In the genomic region with DNA sequence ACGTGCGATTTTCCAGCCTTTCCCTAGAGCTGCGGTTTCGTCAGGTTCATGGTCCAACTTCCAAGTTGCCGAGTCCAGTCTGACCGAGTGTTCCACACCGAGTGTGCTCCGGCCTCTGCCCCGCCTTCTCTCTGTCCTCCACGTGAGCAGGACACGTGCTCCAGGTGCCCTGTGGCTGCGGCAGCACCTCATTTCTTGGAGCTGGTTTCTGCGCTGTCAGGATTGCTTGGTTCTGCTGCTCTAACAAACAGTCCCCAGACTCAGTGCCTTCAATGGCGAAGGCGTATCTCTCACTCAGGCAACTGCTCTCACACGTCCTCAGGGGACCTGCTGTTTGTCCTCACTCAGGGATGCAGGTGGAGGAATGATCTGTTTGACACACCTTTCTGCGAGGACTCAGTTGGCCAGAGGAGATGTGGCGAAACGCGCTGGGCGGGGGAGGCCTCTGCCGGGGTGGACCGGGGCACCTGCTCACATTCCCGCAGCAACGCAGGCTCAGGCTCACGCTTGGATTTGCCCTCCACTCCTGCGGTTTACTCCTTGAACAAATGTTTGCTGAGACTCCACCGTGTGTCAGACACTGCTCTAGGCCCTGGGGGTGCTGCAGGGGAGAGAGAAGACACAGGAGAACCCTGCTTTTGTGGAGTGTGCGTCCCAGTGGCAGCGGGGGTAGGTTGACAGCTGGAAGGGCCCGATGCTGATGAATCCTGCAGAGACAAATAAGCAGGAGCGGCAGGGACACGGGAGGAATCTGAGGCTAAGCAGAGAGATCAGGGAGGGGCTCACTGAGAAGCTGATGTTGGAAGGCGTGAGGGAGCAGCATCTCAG, we compare ENCODE assay signal across 12 cellular contexts.
A peak's percentile ranks its signal among the peaks of the same experiment; 100 is the strongest.
DNase-seq lines count a peak whose midpoint lies in the region; ATAC-seq, FAIRE-seq and TF ChIP-seq lines count a peak whose summit lies in the region.
"Had no signal": no experiment of that assay in that cellular context is flagged by ENCODE, and none has a peak within 500 bp of the region (broad histone marks: within the 10 kb centered on the region; RNA-seq: fewer than 3 reads in every experiment).

No MANE protein-coding gene starts in this region.

- 0 out of 2 replicates have a peak overlapping the region, but pooled peaks have one; percentile 2 for H3K4me2 ChIP-seq in HepG2 (ENCODE audit: low read depth, low read length)

- no peaks in the 10 kb centered on the region for H4K20me1 ChIP-seq in HepG2 (ENCODE audit: insufficient read depth, low read length)

- TF ChIP-seq POLR2A in HepG2 (IDR thresholded peaks at IDR 0.05; ENCODE audit: insufficient read depth in 1 of 2, low read depth in 2 of 2, low read length in 2 of 2) (no peak), right lobe of liver (IDR thresholded peaks at IDR 0.05) (no peak)

- no peak overlapping the region for H3K9ac ChIP-seq in HepG2 (ENCODE audit: insufficient read depth, low read depth, low read length)

- in situ Hi-C loops in HepG2 (cut with HindIII; ENCODE audit: extremely low pct_ligation_motif_present, low pct_unique_long_range_greater_than_20kb) = no loop called here

- WGBS in HepG2 (ENCODE audit: low lambda C conversion rate) = 36% methylated on average over 19 of the region's 34 CpGs
- 44% methylated on average over 8 of the region's 34 CpGs for WGBS in right lobe of liver (ENCODE audit: insufficient coverage, low coverage, low lambda C conversion rate, missing lambda C conversion rate)

- H2AFZ ChIP-seq in HepG2 (ENCODE audit: low read length) = no peak overlapping the region

- H3K36me3 ChIP-seq in HepG2 (replicated peaks in 1 of 2; ENCODE audit: control insufficient read depth in 1 of 2, insufficient read depth in 2 of 2, low read length in 2 of 2) (no peaks in the 10 kb centered on the region), right lobe of liver (no peaks in the 10 kb centered on the region)

- H3K27me3 Mint-ChIP-seq in endothelial cell (ENCODE audit: unreplicated experiment) = peaks cover 22% of the 10 kb centered on the region
- H3K27me3 Mint-ChIP-seq: CD8-positive, alpha-beta memory T cell had no signal

- TF ChIP-seq CTCF in HepG2 (CRISPR knock-in tag; IDR thresholded peaks at IDR 0.05) (no peak), right lobe of liver (IDR thresholded peaks at IDR 0.05) (no peak), endothelial cell (IDR thresholded peaks at IDR 0.05; ENCODE audit: unreplicated experiment) (no peak)

- H3K4me1 ChIP-seq in HepG2 (ENCODE audit: insufficient read depth, low read length) (peaks cover 70% of the 10 kb centered on the region), right lobe of liver (no peaks in the 10 kb centered on the region)

- H3K79me2 ChIP-seq in HepG2 (ENCODE audit: insufficient read depth, low read length) = no peaks in the 10 kb centered on the region

- H3K27ac ChIP-seq in HepG2 (ENCODE audit: extremely low read length, insufficient read depth, low read length) = no peak overlapping the region
- no peak overlapping the region for H3K27ac ChIP-seq in right lobe of liver

- TF ChIP-seq EP300 in HepG2 (IDR thresholded peaks at IDR 0.05; ENCODE audit: low read depth in 2 of 2, low read length in 2 of 2) (no peak), HepG2 (CRISPR knock-in tag; IDR thresholded peaks at IDR 0.05; ENCODE audit: borderline replicate concordance) (peak; percentile 54; the same call in 1 of the 2 replicates)

- peak overlapping the region; percentile 31 for H3K4me3 Mint-ChIP-seq in endothelial cell (ENCODE audit: unreplicated experiment)

- ATAC-seq in HepG2 (no peak), right lobe of liver (no peak)

- no TSS peak for BruUV-seq in HepG2 (replicated peaks; lab: Mats Ljungman, UMichigan)

- H3K9me3 ChIP-seq in HepG2 (ENCODE audit: low read length) = peaks cover 3% of the 10 kb centered on the region; the same call in 1 of the 2 replicates
- H3K9me3 ChIP-seq in right lobe of liver = no peaks in the 10 kb centered on the region

- peaks cover 14% of the 10 kb centered on the region for H3K4me1 Mint-ChIP-seq in endothelial cell (ENCODE audit: unreplicated experiment)

- CTCF ChIA-PET in HepG2 (lab: Yijun Ruan, JAX; ENCODE audit: low intra/inter-chr PET ratio, low total read pairs) = no interaction called here

- no peaks in the 10 kb centered on the region for H3K9me3 Mint-ChIP-seq in endothelial cell (ENCODE audit: unreplicated experiment)

- intact Hi-C loops in HepG2 (cut with micrococcal nuclease; ENCODE audit: unreplicated experiment) (loop anchor here (10.0 kb wide), 1 partner anchor 48 kb away; no protein-coding TSS in a partner anchor), right lobe of liver (cut with DNase I) (no loop called here)

- peak; percentile 47 for DNase-seq in HepG2 (ENCODE audit: low spot score)
- no peak for DNase-seq in right lobe of liver
- peak; percentile 19 for DNase-seq in NCI-H82 treated with DMSO at 0.1 percent for 48 hours (lab: John Stamatoyannopoulos, UW; ENCODE audit: unreplicated experiment)
- no peak for DNase-seq in endothelial cell (ENCODE audit: low spot score)
- no peak for DNase-seq in activated CD4-positive, alpha-beta T cell treated with anti-CD3 and anti-CD28 coated beads, Interleukin-2, amount 50 U/mL, for 48 hours
- DNase-seq in NCI-H69 (lab: John Stamatoyannopoulos, UW) = no peak
- no peak for DNase-seq in T-helper 2 cell
- DNase-seq: CD8-positive, alpha-beta memory T cell; GF-D8; MV-4-11; NCI-H1417 treated with DMSO at 0.1 percent for 48 hours; NCI-H524 had no signal

- no peak for TF ChIP-seq RAD21 in HepG2 (CRISPR knock-in tag; IDR thresholded peaks at IDR 0.05)

- H3K27ac Mint-ChIP-seq in endothelial cell (ENCODE audit: unreplicated experiment) = no peak overlapping the region
- H3K27ac Mint-ChIP-seq: CD8-positive, alpha-beta memory T cell had no signal

- no peak overlapping the region for H3K4me3 ChIP-seq in HepG2 (replicated peaks in 1 of 3; ENCODE audit: insufficient read depth in 1 of 3, low read depth in 2 of 3, low read length in 3 of 3)
- H3K4me3 ChIP-seq in right lobe of liver = no peak overlapping the region

- H3K27me3 ChIP-seq in HepG2 (ENCODE audit: control insufficient read depth in 1 of 2, insufficient read depth in 2 of 2, low read length in 2 of 2) (peaks cover 4 to 24% of the 10 kb centered on the region in 2 experiments), right lobe of liver (no peaks in the 10 kb centered on the region)

- H3K36me3 Mint-ChIP-seq in endothelial cell (ENCODE audit: low read depth, unreplicated experiment) = peaks cover 11% of the 10 kb centered on the region
- H3K36me3 Mint-ChIP-seq: CD8-positive, alpha-beta memory T cell had no signal

- POLR2A ChIA-PET in HepG2 (lab: Yijun Ruan, JAX) = no interaction called here

- FAIRE-seq in HepG2 (lab: Jason Lieb, UNC) = no peak

TF ChIP-seq in HepG2, 621 proteins besides CTCF, POLR2A, EP300 and RAD21 (continues in another document):
- TF ChIP-seq, protein P1, sequence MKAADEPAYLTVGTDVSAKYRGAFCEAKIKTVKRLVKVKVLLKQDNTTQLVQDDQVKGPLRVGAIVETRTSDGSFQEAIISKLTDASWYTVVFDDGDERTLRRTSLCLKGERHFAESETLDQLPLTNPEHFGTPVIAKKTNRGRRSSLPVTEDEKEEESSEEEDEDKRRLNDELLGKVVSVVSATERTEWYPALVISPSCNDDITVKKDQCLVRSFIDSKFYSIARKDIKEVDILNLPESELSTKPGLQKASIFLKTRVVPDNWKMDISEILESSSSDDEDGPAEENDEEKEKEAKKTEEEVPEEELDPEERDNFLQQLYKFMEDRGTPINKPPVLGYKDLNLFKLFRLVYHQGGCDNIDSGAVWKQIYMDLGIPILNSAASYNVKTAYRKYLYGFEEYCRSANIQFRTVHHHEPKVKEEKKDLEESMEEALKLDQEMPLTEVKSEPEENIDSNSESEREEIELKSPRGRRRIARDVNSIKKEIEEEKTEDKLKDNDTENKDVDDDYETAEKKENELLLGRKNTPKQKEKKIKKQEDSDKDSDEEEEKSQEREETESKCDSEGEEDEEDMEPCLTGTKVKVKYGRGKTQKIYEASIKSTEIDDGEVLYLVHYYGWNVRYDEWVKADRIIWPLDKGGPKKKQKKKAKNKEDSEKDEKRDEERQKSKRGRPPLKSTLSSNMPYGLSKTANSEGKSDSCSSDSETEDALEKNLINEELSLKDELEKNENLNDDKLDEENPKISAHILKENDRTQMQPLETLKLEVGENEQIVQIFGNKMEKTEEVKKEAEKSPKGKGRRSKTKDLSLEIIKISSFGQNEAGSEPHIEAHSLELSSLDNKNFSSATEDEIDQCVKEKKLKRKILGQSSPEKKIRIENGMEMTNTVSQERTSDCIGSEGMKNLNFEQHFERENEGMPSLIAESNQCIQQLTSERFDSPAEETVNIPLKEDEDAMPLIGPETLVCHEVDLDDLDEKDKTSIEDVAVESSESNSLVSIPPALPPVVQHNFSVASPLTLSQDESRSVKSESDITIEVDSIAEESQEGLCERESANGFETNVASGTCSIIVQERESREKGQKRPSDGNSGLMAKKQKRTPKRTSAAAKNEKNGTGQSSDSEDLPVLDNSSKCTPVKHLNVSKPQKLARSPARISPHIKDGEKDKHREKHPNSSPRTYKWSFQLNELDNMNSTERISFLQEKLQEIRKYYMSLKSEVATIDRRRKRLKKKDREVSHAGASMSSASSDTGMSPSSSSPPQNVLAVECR (CRISPR knock-in tag; IDR thresholded peaks at IDR 0.05; ENCODE audit: borderline replicate concordance) = peak; percentile 69
- TF ChIP-seq SRY (CRISPR knock-in tag; IDR thresholded peaks at IDR 0.05) = peak; percentile 91
- peak; percentile 78 for TF ChIP-seq ZNF44 (CRISPR knock-in tag; IDR thresholded peaks at IDR 0.05)
- peak; percentile 87; the same call in 1 of the 2 replicates for TF ChIP-seq TOPORS (CRISPR knock-in tag; IDR thresholded peaks at IDR 0.05)
- peak; percentile 70 for TF ChIP-seq PITX1 (CRISPR knock-in tag; IDR thresholded peaks at IDR 0.05)
- TF ChIP-seq ZNF660 (CRISPR knock-in tag; IDR thresholded peaks at IDR 0.05; ENCODE audit: borderline replicate concordance, low read depth) = no peak
- peak in 1 of 2 experiments; percentile 47; a peak in 1 of 4 replicates for TF ChIP-seq KLF16 (CRISPR knock-in tag; IDR thresholded peaks at IDR 0.05)
- peak; percentile 91; the same call in 1 of the 2 replicates for TF ChIP-seq HOXA7 (CRISPR knock-in tag; IDR thresholded peaks at IDR 0.05)
- no peak for TF ChIP-seq SOX6 (IDR thresholded peaks at IDR 0.05)
- peak; percentile 38; the same call in 1 of the 2 replicates for TF ChIP-seq SOX6 (CRISPR knock-in tag; IDR thresholded peaks at IDR 0.05)
- TF ChIP-seq PHF5A (CRISPR knock-in tag; IDR thresholded peaks at IDR 0.05; ENCODE audit: low read depth, unreplicated experiment) = no peak

Comparison
In these comparisons a context has a peak if more than half of its experiments do, and no peak if none do; other contexts are left out.
1. DNase-seq: peak in HepG2 (single experiment) and NCI-H82 treated with DMSO at 0.1 percent for 48 hours (single experiment); none in right lobe of liver (0 of 3), endothelial cell (single experiment), activated CD4-positive, alpha-beta T cell treated with anti-CD3 and anti-CD28 coated beads, Interleukin-2, amount 50 U/mL, for 48 hours (0 of 2), NCI-H69 (single experiment) and T-helper 2 cell (0 of 5).